ENCODE assay signal across 11 cellular contexts in the genomic region with DNA sequence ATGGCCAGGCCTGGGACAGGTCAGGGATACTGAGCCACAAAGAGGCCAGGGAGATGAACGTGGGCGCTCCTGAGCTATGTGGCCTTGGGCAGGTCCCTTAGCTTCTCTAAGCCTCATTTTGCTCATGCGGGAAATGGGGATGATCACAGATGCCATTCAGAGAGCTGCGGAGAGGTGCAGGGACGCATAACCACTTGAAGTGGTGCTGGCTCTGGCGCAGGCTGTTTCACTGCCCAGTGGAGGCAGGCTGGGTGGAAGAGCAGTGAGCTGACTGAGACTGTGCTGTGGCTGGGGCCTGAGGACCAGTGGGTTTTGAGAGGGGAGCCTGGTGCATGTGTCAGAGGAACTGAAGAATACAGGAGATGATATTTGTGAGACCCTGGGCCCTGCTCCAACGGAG. TPM values are rescaled to one million over a fixed set of nuclear protein-coding genes. Genes with fewer than 3 reads are reported as not detected.
DNase-seq lines count a peak whose midpoint lies in the region; ATAC-seq and TF ChIP-seq lines count a peak whose summit lies in the region.
"Had no signal": no experiment of that assay in that cellular context is flagged by ENCODE, and none has a peak within 500 bp of the region (broad histone marks: within the 10 kb centered on the region; RNA-seq: fewer than 3 reads in every experiment).

No MANE protein-coding gene starts in this region.

- no peaks in the 10 kb centered on the region for H3F3A ChIP-seq in PC-3 (ENCODE audit: low read length, unreplicated experiment)

- H3K9me3 ChIP-seq in breast epithelium (no peaks in the 10 kb centered on the region), PC-3 (ENCODE audit: low read length) (no peaks in the 10 kb centered on the region)

- intact Hi-C loops in breast epithelium (cut with DNase I; ENCODE audit: low total_unique reads) (no loop called here), PC-3 (cut with micrococcal nuclease) (no loop called here)

- H3K4me1 ChIP-seq in breast epithelium (peaks cover 34 to 56% of the 10 kb centered on the region in 2 donors), PC-3 (ENCODE audit: insufficient read depth, low read length) (peaks cover 16% of the 10 kb centered on the region)

- CTCF ChIA-PET in PC-3 (lab: Charles Lee), result no interaction called here

- H3K27me3 Mint-ChIP-seq in stimulated activated naive CD8-positive, alpha-beta T cell treated with anti-CD3 and anti-CD28 coated beads, Interleukin-15, Interleukin-2, amounts not matched to agents 100 ng/mL and 50 ng/mL, for 24 hours, result no peaks in the 10 kb centered on the region
- H3K27me3 Mint-ChIP-seq in natural killer cell treated with Interleukin-12 subunit alpha and Interleukin-12 subunit beta and Interleukin-15 and Interleukin-18, amount 100 ng/mL, for 72 hours, result no peaks in the 10 kb centered on the region

- H3K27ac ChIP-seq in breast epithelium, result peak overlapping the region; percentile 97
- no peak overlapping the region for H3K27ac ChIP-seq in PC-3 (ENCODE audit: low read length)
- H3K27ac ChIP-seq: C4-2B had no signal

- H3K27me3 ChIP-seq in breast epithelium (no peaks in the 10 kb centered on the region), PC-3 (ENCODE audit: low read length) (no peaks in the 10 kb centered on the region)

- peaks cover 71% of the 10 kb centered on the region for H3K4me1 Mint-ChIP-seq in stimulated activated naive CD8-positive, alpha-beta T cell treated with anti-CD3 and anti-CD28 coated beads, Interleukin-15, Interleukin-2, amounts not matched to agents 100 ng/mL and 50 ng/mL, for 24 hours (ENCODE audit: low read depth)
- peaks cover 45 to 64% of the 10 kb centered on the region in 2 donors for H3K4me1 Mint-ChIP-seq in natural killer cell treated with Interleukin-12 subunit alpha and Interleukin-12 subunit beta and Interleukin-15 and Interleukin-18, amount 100 ng/mL, for 72 hours (ENCODE audit: low read depth in 2 of 2)

- H3K4me2 ChIP-seq in PC-3 (ENCODE audit: low read length), result no peak overlapping the region

- TF ChIP-seq CTCF in breast epithelium (IDR thresholded peaks at IDR 0.05) (no peak), PC-3 (conservative IDR thresholded peaks at IDR 0.05; ENCODE audit: low read depth, low read length) (no peak)

- TF ChIP-seq POLR2A in breast epithelium (IDR thresholded peaks at IDR 0.05), result no peak

- no peak for ATAC-seq in stimulated activated naive CD8-positive, alpha-beta T cell treated with anti-CD3 and anti-CD28 coated beads, Interleukin-15, Interleukin-2, amounts not matched to agents 100 U/mL and 50 U/mL, for 24 hours
- ATAC-seq in natural killer cell treated with Interleukin-12 subunit alpha and Interleukin-12 subunit beta and Interleukin-15 and Interleukin-18, amount 100 ng/mL, for 72 hours, result no peak
- ATAC-seq in PC-3 (no peak), left lobe of liver (no peak), HG02885 (IDR thresholded peaks at IDR 0.05; ENCODE audit: poor library complexity, unreplicated experiment) (no peak)

- H3K9me2 ChIP-seq in PC-3 (replicated peaks; ENCODE audit: low read length), result no peaks in the 10 kb centered on the region

- no peaks in the 10 kb centered on the region for H3K9me3 Mint-ChIP-seq in stimulated activated naive CD8-positive, alpha-beta T cell treated with anti-CD3 and anti-CD28 coated beads, Interleukin-15, Interleukin-2, amounts not matched to agents 100 ng/mL and 50 ng/mL, for 24 hours
- no peaks in the 10 kb centered on the region for H3K9me3 Mint-ChIP-seq in natural killer cell treated with Interleukin-12 subunit alpha and Interleukin-12 subunit beta and Interleukin-15 and Interleukin-18, amount 100 ng/mL, for 72 hours

- H3K4me3 ChIP-seq in breast epithelium, result no peak overlapping the region
- no peak overlapping the region for H3K4me3 ChIP-seq in PC-3 (ENCODE audit: low read length)

- no peak overlapping the region for H2AFZ ChIP-seq in PC-3 (ENCODE audit: low read length)

- no peaks in the 10 kb centered on the region for H4K20me1 ChIP-seq in PC-3 (ENCODE audit: low read length)

- no peak overlapping the region for H3K4me3 Mint-ChIP-seq in stimulated activated naive CD8-positive, alpha-beta T cell treated with anti-CD3 and anti-CD28 coated beads, Interleukin-15, Interleukin-2, amounts not matched to agents 100 ng/mL and 50 ng/mL, for 24 hours
- peak overlapping the region; percentile 76 for H3K4me3 Mint-ChIP-seq in natural killer cell treated with Interleukin-12 subunit alpha and Interleukin-12 subunit beta and Interleukin-15 and Interleukin-18, amount 100 ng/mL, for 72 hours

- DNase-seq in stimulated activated naive CD8-positive, alpha-beta T cell treated with anti-CD3 and anti-CD28 coated beads, Interleukin-15, Interleukin-2, amounts not matched to agents 100 U/mL and 50 U/mL, for 24 hours, result no peak
- DNase-seq in breast epithelium (ENCODE audit: low spot score in 2 of 2) (no peak), PC-3 (no peak), left lobe of liver (ENCODE audit: low spot score) (no peak)
- no peak for DNase-seq in natural killer cell treated with Interleukin-12 subunit alpha and Interleukin-12 subunit beta and Interleukin-15 and Interleukin-18, amount 100 ng/mL, for 72 hours (ENCODE audit: low spot score)
- DNase-seq in stimulated activated CD4-positive, alpha-beta T cell treated with anti-CD3 and anti-CD28 coated beads, Interleukin-4, amount 100 ng/mL, for 4 hours, result no peak
- DNase-seq: activated CD4-positive, alpha-beta T cell treated with anti-CD3 and anti-CD28 coated beads for 48 hours; SHP77 had no signal

- no TSS peak for BruUV-seq in PC-3 (replicated peaks; lab: Mats Ljungman, UMichigan)

- H3K36me3 ChIP-seq in breast epithelium, result no peaks in the 10 kb centered on the region
- no peaks in the 10 kb centered on the region for H3K36me3 ChIP-seq in PC-3 (ENCODE audit: low read depth, low read length)

- peaks cover 26% of the 10 kb centered on the region for H3K79me2 ChIP-seq in PC-3 (ENCODE audit: low read length)

- H3K36me3 Mint-ChIP-seq in stimulated activated naive CD8-positive, alpha-beta T cell treated with anti-CD3 and anti-CD28 coated beads, Interleukin-15, Interleukin-2, amounts not matched to agents 100 ng/mL and 50 ng/mL, for 24 hours (ENCODE audit: low read depth), result no peaks in the 10 kb centered on the region
- H3K36me3 Mint-ChIP-seq in natural killer cell treated with Interleukin-12 subunit alpha and Interleukin-12 subunit beta and Interleukin-15 and Interleukin-18, amount 100 ng/mL, for 72 hours, result no peaks in the 10 kb centered on the region

- H3K27ac Mint-ChIP-seq in stimulated activated naive CD8-positive, alpha-beta T cell treated with anti-CD3 and anti-CD28 coated beads, Interleukin-15, Interleukin-2, amounts not matched to agents 100 ng/mL and 50 ng/mL, for 24 hours, result peak overlapping the region; percentile 48
- peak overlapping the region; percentile 95 to 96 for H3K27ac Mint-ChIP-seq in natural killer cell treated with Interleukin-12 subunit alpha and Interleukin-12 subunit beta and Interleukin-15 and Interleukin-18, amount 100 ng/mL, for 72 hours

- no peak overlapping the region for H3K9ac ChIP-seq in PC-3 (ENCODE audit: low read length)

- POLR2A ChIA-PET in PC-3 (lab: Charles Lee; ENCODE audit: unreplicated experiment), result no interaction called here

RNA-seq across cellular contexts. Expression of gene CXXC5, which starts 18.4 kb away (rescaled TPM):
- total RNA-seq in breast epithelium, result 10 to 100 TPM; 33.9 to 66.9 (median 38.3) TPM
- total RNA-seq in natural killer cell treated with Interleukin-12 subunit alpha and Interleukin-12 subunit beta and Interleukin-15 and Interleukin-18, amount 100 ng/mL, for 72 hours, result 1 to 10 TPM; 4.7 to 9.0 TPM
- 31.1 and 42.4 TPM in 2 replicates for total RNA-seq in PC-3 (2014; rRNA removed)
- 64.0 TPM for total RNA-seq in left lobe of liver
